Comparison of ENCODE assay signal across 18 cellular contexts in genomic region chr4:85784947-85785346, GRCh38.
DNase-seq lines count a peak whose midpoint lies in the region; ATAC-seq and TF ChIP-seq lines count a peak whose summit lies in the region.
"Had no signal": no experiment of that assay in that cellular context is flagged by ENCODE, and none has a peak within 500 bp of the region (broad histone marks: within the 10 kb centered on the region; RNA-seq: fewer than 3 reads in every experiment).

No MANE protein-coding gene starts in this region.

- H3K27me3 Mint-ChIP-seq in chondrocyte (ENCODE audit: low read depth) = no peaks in the 10 kb centered on the region
- H3K27me3 Mint-ChIP-seq in activated T-helper 2 cell treated with anti-CD3 and anti-CD28 coated beads, Interferon-gamma antibody, Interleukin-2, Interleukin-4, amounts not matched to agents 10 μg/mL and 5 μg/mL and 100 μg/mL, durations not matched to agents 14 hours and 24 hours and 36 hours (ENCODE audit: low read depth) = no peaks in the 10 kb centered on the region

- H3K4me1 ChIP-seq in right atrium auricular region = peaks cover 0 to 69% of the 10 kb centered on the region in 2 donors

- ATAC-seq in GM18517 (IDR thresholded peaks at IDR 0.05; ENCODE audit: unreplicated experiment) (peak; percentile 50), GM21381 (IDR thresholded peaks at IDR 0.05; ENCODE audit: unreplicated experiment) (peak; percentile 39), HG03097 (IDR thresholded peaks at IDR 0.05; ENCODE audit: low FRiP score, unreplicated experiment) (peak; percentile 40)
- no peak for ATAC-seq in activated CD4-positive, CD25-positive, alpha-beta regulatory T cell treated with anti-CD3 and anti-CD28 coated beads, Interleukin-2, amount 50 U/mL, for 24 hours
- ATAC-seq: activated T-cell treated with anti-CD3 and anti-CD28 coated beads, Interleukin-2, amount 50 U/mL, for 4 hours; stimulated activated naive CD8-positive, alpha-beta T cell treated with anti-CD3 and anti-CD28 coated beads, Interleukin-15, Interleukin-2, amounts not matched to agents 100 U/mL and 50 U/mL, for 24 hours had no signal

- TF ChIP-seq CTCF in chondrocyte (IDR thresholded peaks at IDR 0.05) = no peak
- no peak for TF ChIP-seq CTCF in right atrium auricular region (IDR thresholded peaks at IDR 0.05)

- H3K4me3 Mint-ChIP-seq in chondrocyte (ENCODE audit: unreplicated experiment) = no peak overlapping the region
- no peak overlapping the region for H3K4me3 Mint-ChIP-seq in activated T-helper 2 cell treated with anti-CD3 and anti-CD28 coated beads, Interferon-gamma antibody, Interleukin-2, Interleukin-4, amounts not matched to agents 10 μg/mL and 5 μg/mL and 100 μg/mL, durations not matched to agents 14 hours and 24 hours and 36 hours (ENCODE audit: low read depth)
- H3K4me3 Mint-ChIP-seq: activated T-cell treated with anti-CD3 and anti-CD28 coated beads, Interleukin-2, amount 50 U/mL, for 4 hours had no signal

- H3K27me3 ChIP-seq in right atrium auricular region = no peaks in the 10 kb centered on the region
- H3K27me3 ChIP-seq: hepatocyte, Peyer's patch had no signal

- peaks cover 81% of the 10 kb centered on the region for H3K4me1 Mint-ChIP-seq in chondrocyte (ENCODE audit: low read depth)
- H3K4me1 Mint-ChIP-seq in activated T-helper 2 cell treated with anti-CD3 and anti-CD28 coated beads, Interferon-gamma antibody, Interleukin-2, Interleukin-4, amounts not matched to agents 10 μg/mL and 5 μg/mL and 100 μg/mL, durations not matched to agents 14 hours and 24 hours and 36 hours (ENCODE audit: low read depth) = no peaks in the 10 kb centered on the region

- H3K4me3 ChIP-seq in right atrium auricular region = no peak overlapping the region
- H3K4me3 ChIP-seq: hepatocyte, Peyer's patch had no signal

- peak overlapping the region; percentile 86 for H3K27ac Mint-ChIP-seq in chondrocyte (ENCODE audit: unreplicated experiment)
- no peak overlapping the region for H3K27ac Mint-ChIP-seq in activated T-helper 2 cell treated with anti-CD3 and anti-CD28 coated beads, Interferon-gamma antibody, Interleukin-2, Interleukin-4, amounts not matched to agents 10 μg/mL and 5 μg/mL and 100 μg/mL, durations not matched to agents 14 hours and 24 hours and 36 hours

- H3K27ac ChIP-seq in right atrium auricular region = no peak overlapping the region
- H3K27ac ChIP-seq: hepatocyte, KMS-11 had no signal

- no peaks in the 10 kb centered on the region for H3K9me3 ChIP-seq in right atrium auricular region
- H3K9me3 ChIP-seq: Peyer's patch had no signal

- no peaks in the 10 kb centered on the region for H3K36me3 Mint-ChIP-seq in chondrocyte (ENCODE audit: low read depth)
- no peaks in the 10 kb centered on the region for H3K36me3 Mint-ChIP-seq in activated T-helper 2 cell treated with anti-CD3 and anti-CD28 coated beads, Interferon-gamma antibody, Interleukin-2, Interleukin-4, amounts not matched to agents 10 μg/mL and 5 μg/mL and 100 μg/mL, durations not matched to agents 14 hours and 24 hours and 36 hours (ENCODE audit: low read depth)

- H3K36me3 ChIP-seq in right atrium auricular region = no peaks in the 10 kb centered on the region
- H3K36me3 ChIP-seq: Peyer's patch had no signal

- H3K9me3 Mint-ChIP-seq in chondrocyte (ENCODE audit: low read depth) = peaks cover 6% of the 10 kb centered on the region
- no peaks in the 10 kb centered on the region for H3K9me3 Mint-ChIP-seq in activated T-helper 2 cell treated with anti-CD3 and anti-CD28 coated beads, Interferon-gamma antibody, Interleukin-2, Interleukin-4, amounts not matched to agents 10 μg/mL and 5 μg/mL and 100 μg/mL, durations not matched to agents 14 hours and 24 hours and 36 hours
- H3K9me3 Mint-ChIP-seq: activated T-cell treated with anti-CD3 and anti-CD28 coated beads, Interleukin-2, amount 50 U/mL, for 4 hours had no signal

- DNase-seq in chondrocyte (ENCODE audit: low spot score) (no peak), right atrium auricular region (ENCODE audit: low spot score) (no peak), NCI-H2196 treated with DMSO at 0.1 percent for 48 hours (lab: John Stamatoyannopoulos, UW; ENCODE audit: unreplicated experiment) (no peak)
- DNase-seq in activated T-helper 2 cell treated with anti-CD3 and anti-CD28 coated beads, Interferon-gamma antibody, Interleukin-2, Interleukin-4, amounts not matched to agents 10 μg/mL and 5 μg/mL and 100 μg/mL, durations not matched to agents 14 hours and 24 hours and 36 hours (ENCODE audit: low spot score) = no peak
- DNase-seq: ACHN; activated T-cell treated with anti-CD3 and anti-CD28 coated beads, Interleukin-2, amount 50 U/mL, for 4 hours; effector CD8-positive, alpha-beta T cell; GOT3; NCI-H1092; Peyer's patch; stimulated activated CD4-positive, alpha-beta T cell treated with anti-CD3 and anti-CD28 coated beads, Interleukin-15, amount 100 ng/mL, for 24 hours; stimulated activated naive CD8-positive, alpha-beta T cell treated with anti-CD3 and anti-CD28 coated beads, Interleukin-15, Interleukin-2, amounts not matched to agents 100 U/mL and 50 U/mL, for 24 hours had no signal

- intact Hi-C loops in activated T-helper 2 cell treated with anti-CD3 and anti-CD28 coated beads, Interferon-gamma antibody, Interleukin-2, Interleukin-4, amounts not matched to agents 10 μg/mL and 5 μg/mL and 100 μg/mL, durations not matched to agents 14 hours and 24 hours and 36 hours (cut with micrococcal nuclease) = no loop called here

Comparison
In these comparisons a context has a peak if more than half of its experiments do, and no peak if none do; other contexts are left out.
1. ATAC-seq: peak in GM18517 (single experiment), GM21381 (single experiment) and HG03097 (single experiment); none in activated CD4-positive, CD25-positive, alpha-beta regulatory T cell treated with anti-CD3 and anti-CD28 coated beads, Interleukin-2, amount 50 U/mL, for 24 hours (0 of 2).